17 cellular contexts compared by ENCODE assay signal in the genomic region with DNA sequence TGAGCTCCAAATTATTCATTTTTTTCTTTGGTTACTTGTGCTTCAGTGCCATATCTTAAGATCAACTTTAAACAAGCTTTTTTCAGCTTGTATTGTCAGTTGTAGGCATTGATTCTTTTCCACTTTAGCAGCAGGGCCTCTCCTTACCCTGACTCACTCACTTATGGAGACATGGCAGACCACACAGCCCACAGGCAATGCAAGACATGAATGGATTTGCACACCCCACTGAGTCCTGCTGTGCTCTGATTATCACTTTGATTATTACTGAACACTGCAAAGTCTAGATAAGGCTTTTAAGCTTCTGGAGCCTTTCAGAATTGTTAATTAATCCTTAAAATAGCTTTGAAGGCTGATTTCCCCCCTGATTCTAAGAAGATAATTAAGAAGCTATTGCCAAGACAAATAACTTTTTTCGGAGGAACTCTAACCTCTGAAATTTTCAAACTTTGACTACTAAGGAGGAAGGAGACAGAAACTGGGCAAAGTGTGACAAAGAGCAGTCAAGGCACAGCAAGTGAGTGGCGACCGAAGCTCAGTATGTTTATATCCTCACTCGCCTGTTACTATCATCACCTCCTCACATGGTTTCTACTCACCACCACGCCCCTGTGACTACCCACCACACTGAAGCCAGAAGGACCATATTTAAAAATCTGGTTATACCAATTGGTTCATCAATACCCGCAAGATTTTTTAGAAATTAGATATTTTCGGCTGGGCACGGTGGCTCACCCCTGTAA. TPM values are rescaled to one million over a fixed set of nuclear protein-coding genes. Genes with fewer than 3 reads are reported as not detected.
DNase-seq lines count a peak whose midpoint lies in the region; ATAC-seq and TF ChIP-seq lines count a peak whose summit lies in the region.
"Had no signal": no experiment of that assay in that cellular context is flagged by ENCODE, and none has a peak within 500 bp of the region (broad histone marks: within the 10 kb centered on the region; RNA-seq: fewer than 3 reads in every experiment).

No MANE protein-coding gene starts in this region.

- no peak overlapping the region for H3K4me3 Mint-ChIP-seq in T-cell

- no peaks in the 10 kb centered on the region for H3K4me1 Mint-ChIP-seq in T-cell

- H3K4me3 ChIP-seq in ascending aorta (no peak overlapping the region), adrenal gland (no peak overlapping the region)
- H3K4me3 ChIP-seq: tibial nerve had no signal

- POLR2A ChIA-PET in T-cell (lab: Charles Lee): no interaction called here

- peaks cover 0 to 10% of the 10 kb centered on the region in 2 donors for H3K27me3 Mint-ChIP-seq in T-cell
- H3K27me3 Mint-ChIP-seq: progenitor cell of endocrine pancreas had no signal

- H3K9me3 ChIP-seq in ascending aorta (no peaks in the 10 kb centered on the region), adrenal gland (replicated peaks in 1 of 3) (no peaks in the 10 kb centered on the region)

- no peak for TF ChIP-seq CTCF in ascending aorta (IDR thresholded peaks at IDR 0.05)
- TF ChIP-seq CTCF in adrenal gland (IDR thresholded peaks at IDR 0.05): no peak

- peaks cover 0 to 6% (median 5%) of the 10 kb centered on the region in 3 donors for H3K9me3 Mint-ChIP-seq in T-cell

- H3K27ac Mint-ChIP-seq in T-cell: no peak overlapping the region
- H3K27ac Mint-ChIP-seq: progenitor cell of endocrine pancreas had no signal

- H3K36me3 ChIP-seq in ascending aorta (no peaks in the 10 kb centered on the region), adrenal gland (replicated peaks in 1 of 2) (no peaks in the 10 kb centered on the region)
- H3K36me3 ChIP-seq: tibial nerve had no signal

- H3K36me3 Mint-ChIP-seq in T-cell: no peaks in the 10 kb centered on the region

- intact Hi-C loops in ascending aorta (cut with DNase I) (no loop called here), adrenal gland (cut with DNase I) (no loop called here), Right ventricle myocardium superior (cut with DNase I) (no loop called here)

- H3K27ac ChIP-seq in ascending aorta (peak overlapping the region; percentile 45 to 53), adrenal gland (no peak overlapping the region)
- H3K27ac ChIP-seq: tibial nerve had no signal

- H3K4me1 ChIP-seq in ascending aorta: peaks cover 0 to 4% of the 10 kb centered on the region in 2 donors
- H3K4me1 ChIP-seq in adrenal gland (replicated peaks in 1 of 2): no peaks in the 10 kb centered on the region
- H3K4me1 ChIP-seq: Caco-2, tibial nerve had no signal

- H3K27me3 ChIP-seq in ascending aorta (no peaks in the 10 kb centered on the region), adrenal gland (no peaks in the 10 kb centered on the region)
- H3K27me3 ChIP-seq: tibial nerve had no signal

- DNase-seq in ascending aorta (ENCODE audit: low spot score in 2 of 2): no peak
- DNase-seq in non-pigmented ciliary epithelial cell (ENCODE audit: low read depth): peak; percentile 70
- no peak for DNase-seq in T-cell
- DNase-seq in NCI-H2227 treated with DMSO at 0.1 percent for 48 hours (lab: John Stamatoyannopoulos, UW): no peak
- DNase-seq in adrenal gland: no peak
- DNase-seq in Right ventricle myocardium superior: no peak
- DNase-seq: activated CD4-positive, CD25-positive, alpha-beta regulatory T cell treated with anti-CD3 and anti-CD28 coated beads, Interleukin-2, amount 50 U/mL, for 72 hours; activated gamma-delta T cell treated with Interleukin-2 at 50 U/mL for 16 hours; Caco-2; dermis blood vessel endothelial cell; Karpas-422; NCI-H446 treated with DMSO at 0.1 percent for 48 hours had no signal

- ATAC-seq in GM18498 (IDR thresholded peaks at IDR 0.05; ENCODE audit: unreplicated experiment) (peak; percentile 52), HG03432 (IDR thresholded peaks at IDR 0.05; ENCODE audit: unreplicated experiment) (peak; percentile 65), T-cell (replicated peaks in 1 of 4) (no peak), Right ventricle myocardium superior (ENCODE audit: poor library complexity) (no peak)
- ATAC-seq: Right ventricle myocardium inferior had no signal

- TF ChIP-seq POLR2A in adrenal gland (IDR thresholded peaks at IDR 0.05): no peak

- CTCF ChIA-PET in T-cell (lab: Charles Lee): interaction anchor here in 1 of 2 donors (0.6 kb wide), 1 partner anchor 10 kb away, joined by 3 read pairs; no protein-coding TSS in a partner anchor

- WGBS in adrenal gland, 4 donors: 94 to 97% (median 95%) methylated on average over 8 of the region's 8 CpGs

RNA-seq across cellular contexts. Expression of a gene that starts 43.3 kb away (rescaled TPM):
- total RNA-seq in ascending aorta (3.7 TPM), T-cell (1 to 10 TPM in 1 of 5 donors, under 1 TPM in 4; 0.16 to 1.2 (median 0.47) TPM), adrenal gland (1 to 10 TPM in 7 of 8 donors, under 1 TPM in 1; 0.60 to 4.0 (median 2.0) TPM), Right ventricle myocardium superior (0.46 TPM)
- 1 to 10 TPM; 1.0 to 1.9 (median 1.1) TPM for polyA plus RNA-seq in adrenal gland

Comparison
In these comparisons a context has a peak if more than half of its experiments do, and no peak if none do; other contexts are left out.
1. ATAC-seq: peak in GM18498 (single experiment) and HG03432 (single experiment); none in T-cell (0 of 4) and Right ventricle myocardium superior (single experiment).
2. H3K27ac ChIP-seq: peak in ascending aorta (2 of 2); none in adrenal gland (0 of 5).